In the genomic region with DNA sequence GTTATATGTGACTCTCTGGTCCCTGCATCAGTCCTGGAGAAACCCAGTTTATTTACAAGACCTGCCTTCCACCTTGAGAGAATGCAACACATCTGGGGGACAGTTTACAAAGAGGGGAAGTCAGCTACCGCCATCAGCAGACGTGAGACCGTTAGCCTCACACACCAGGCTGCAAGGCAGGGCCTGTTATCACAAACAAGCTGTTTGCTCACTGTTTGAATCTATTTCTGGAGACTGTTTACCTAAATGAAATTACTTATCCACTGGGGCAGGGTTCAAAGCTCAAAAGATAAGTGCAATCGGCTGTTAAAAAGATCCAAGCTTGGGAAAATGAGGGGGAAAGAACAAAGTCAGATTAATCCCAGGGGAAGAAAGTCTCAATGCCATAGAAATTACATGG, we compare ENCODE assay signal across 17 cellular contexts.
"Had no signal": no experiment of that assay in that cellular context is flagged by ENCODE, and none has a peak within 500 bp of the region (broad histone marks: within the 10 kb centered on the region; RNA-seq: fewer than 3 reads in every experiment).

No MANE protein-coding gene starts in this region.

- H3K27ac ChIP-seq: sigmoid colon, thyroid gland had no signal

- H3K4me3 Mint-ChIP-seq: activated B cell treated with CpG ODN at 0.5 μM for 24 hours; activated CD8-positive, alpha-beta T cell treated with anti-CD3 and anti-CD28 coated beads for 36 hours; activated naive CD8-positive, alpha-beta T cell; T-helper 17 cell had no signal

- H3K9me3 Mint-ChIP-seq: activated B cell treated with CpG ODN at 0.5 μM for 24 hours; activated CD8-positive, alpha-beta T cell treated with anti-CD3 and anti-CD28 coated beads for 36 hours had no signal

- H3K27me3 Mint-ChIP-seq: activated naive CD8-positive, alpha-beta T cell had no signal

- H3K36me3 ChIP-seq: sigmoid colon, thyroid gland had no signal

- ATAC-seq: activated CD8-positive, alpha-beta T cell treated with anti-CD3 and anti-CD28 coated beads for 36 hours; T-helper 17 cell had no signal

- H3K4me1 ChIP-seq: sigmoid colon, thyroid gland had no signal

- H3K27ac Mint-ChIP-seq: activated B cell treated with CpG ODN at 0.5 μM for 24 hours; activated CD8-positive, alpha-beta T cell treated with anti-CD3 and anti-CD28 coated beads for 36 hours; activated naive CD8-positive, alpha-beta T cell had no signal

- H3K27me3 ChIP-seq: sigmoid colon, thyroid gland had no signal

- H3K36me3 Mint-ChIP-seq: activated naive CD8-positive, alpha-beta T cell had no signal

- DNase-seq: activated B cell treated with CpG ODN at 0.5 μM for 24 hours; activated CD4-positive, alpha-beta T cell treated with anti-CD3 and anti-CD28 coated beads for 48 hours; activated CD8-positive, alpha-beta memory T cell treated with anti-CD3 and anti-CD28 coated beads, Interleukin-2, amount 50 U/mL, for 4 hours; activated CD8-positive, alpha-beta T cell treated with anti-CD3 and anti-CD28 coated beads for 36 hours; activated gamma-delta T cell treated with Interleukin-2 at 50 U/mL for 16 hours; amniotic stem cell; caudate nucleus; hippocampal formation; sigmoid colon; stimulated activated CD4-positive, alpha-beta T cell treated with anti-CD3 and anti-CD28 coated beads, Interleukin-12 subunit alpha, Interleukin-12 subunit beta, amount 100 ng/mL, for 4 hours; stimulated activated CD4-positive, alpha-beta T cell treated with anti-CD3 and anti-CD28 coated beads, Interleukin-2, amount 100 ng/mL, for 24 hours; T-helper 17 cell; thyroid gland had no signal

- H3K9me3 ChIP-seq: sigmoid colon, thyroid gland had no signal

- FAIRE-seq: colon, endometrium, urothelium cell line had no signal

- H3K4me3 ChIP-seq: sigmoid colon, thyroid gland had no signal
